1 cellular context compared by ENCODE assay signal in the genomic region with DNA sequence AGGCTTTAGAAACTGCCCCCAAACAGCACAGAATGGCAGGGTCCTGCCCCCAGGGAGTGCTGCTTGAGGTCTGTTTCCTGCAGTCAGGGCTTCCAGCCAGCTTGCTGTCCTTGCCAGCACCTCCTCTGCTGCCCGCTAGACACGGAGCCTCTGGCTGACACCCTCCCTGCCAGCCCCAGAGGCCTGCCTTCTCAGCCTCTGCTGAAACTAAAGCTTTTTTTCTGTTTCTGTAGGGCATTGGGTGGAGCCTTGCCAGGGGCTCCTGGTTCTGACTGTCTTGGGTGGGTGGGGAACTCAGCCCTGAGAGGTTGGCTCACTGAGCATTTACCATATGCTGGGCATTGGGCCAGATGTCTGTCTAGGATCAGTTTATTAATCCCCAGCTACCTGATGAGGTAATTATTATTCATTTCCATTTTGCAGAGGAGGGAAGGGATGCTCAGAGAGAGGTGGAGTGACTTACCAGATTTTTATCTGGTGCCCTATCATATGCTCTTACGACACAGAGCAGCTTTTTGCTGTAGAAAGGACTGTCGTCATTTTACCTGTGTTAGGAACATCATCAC.
A peak's percentile ranks its signal among the peaks of the same experiment; 100 is the strongest.
TF ChIP-seq lines count a peak whose summit lies in the region.

No MANE protein-coding gene starts in this region.

TF ChIP-seq in SK-N-SH, 30 proteins besides CTCF, POLR2A, EP300 and RAD21 (continued from another document):
- TF ChIP-seq, protein P1, sequence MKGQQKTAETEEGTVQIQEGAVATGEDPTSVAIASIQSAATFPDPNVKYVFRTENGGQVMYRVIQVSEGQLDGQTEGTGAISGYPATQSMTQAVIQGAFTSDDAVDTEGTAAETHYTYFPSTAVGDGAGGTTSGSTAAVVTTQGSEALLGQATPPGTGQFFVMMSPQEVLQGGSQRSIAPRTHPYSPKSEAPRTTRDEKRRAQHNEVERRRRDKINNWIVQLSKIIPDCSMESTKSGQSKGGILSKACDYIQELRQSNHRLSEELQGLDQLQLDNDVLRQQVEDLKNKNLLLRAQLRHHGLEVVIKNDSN (IDR thresholded peaks at IDR 0.05; ENCODE audit: borderline replicate concordance, low read depth): no peak
- TF ChIP-seq SIN3A (IDR thresholded peaks at IDR 0.05; ENCODE audit: borderline replicate concordance, low read depth, low read length) (no peak), TCF12 (IDR thresholded peaks at IDR 0.05) (peak; percentile 91), RFX5 (IDR thresholded peaks at IDR 0.05; ENCODE audit: low read length) (peak; percentile 14; the same call in 1 of the 2 replicates), CHD2 (IDR thresholded peaks at IDR 0.05; ENCODE audit: low read length, partially characterized antibody) (peak; percentile 58), FOXJ3 (CRISPR knock-in tag; IDR thresholded peaks at IDR 0.05) (no peak), GATA2 (CRISPR knock-in tag; IDR thresholded peaks at IDR 0.05) (peak; percentile 46; the same call in 1 of the 2 replicates), FOSL2 (IDR thresholded peaks at IDR 0.05; ENCODE audit: borderline replicate concordance, low read depth) (peak; percentile 54; the same call in 1 of the 2 replicates), NRF1 (IDR thresholded peaks at IDR 0.05; ENCODE audit: low read depth, low read length) (no peak)
- TF ChIP-seq, protein P2, sequence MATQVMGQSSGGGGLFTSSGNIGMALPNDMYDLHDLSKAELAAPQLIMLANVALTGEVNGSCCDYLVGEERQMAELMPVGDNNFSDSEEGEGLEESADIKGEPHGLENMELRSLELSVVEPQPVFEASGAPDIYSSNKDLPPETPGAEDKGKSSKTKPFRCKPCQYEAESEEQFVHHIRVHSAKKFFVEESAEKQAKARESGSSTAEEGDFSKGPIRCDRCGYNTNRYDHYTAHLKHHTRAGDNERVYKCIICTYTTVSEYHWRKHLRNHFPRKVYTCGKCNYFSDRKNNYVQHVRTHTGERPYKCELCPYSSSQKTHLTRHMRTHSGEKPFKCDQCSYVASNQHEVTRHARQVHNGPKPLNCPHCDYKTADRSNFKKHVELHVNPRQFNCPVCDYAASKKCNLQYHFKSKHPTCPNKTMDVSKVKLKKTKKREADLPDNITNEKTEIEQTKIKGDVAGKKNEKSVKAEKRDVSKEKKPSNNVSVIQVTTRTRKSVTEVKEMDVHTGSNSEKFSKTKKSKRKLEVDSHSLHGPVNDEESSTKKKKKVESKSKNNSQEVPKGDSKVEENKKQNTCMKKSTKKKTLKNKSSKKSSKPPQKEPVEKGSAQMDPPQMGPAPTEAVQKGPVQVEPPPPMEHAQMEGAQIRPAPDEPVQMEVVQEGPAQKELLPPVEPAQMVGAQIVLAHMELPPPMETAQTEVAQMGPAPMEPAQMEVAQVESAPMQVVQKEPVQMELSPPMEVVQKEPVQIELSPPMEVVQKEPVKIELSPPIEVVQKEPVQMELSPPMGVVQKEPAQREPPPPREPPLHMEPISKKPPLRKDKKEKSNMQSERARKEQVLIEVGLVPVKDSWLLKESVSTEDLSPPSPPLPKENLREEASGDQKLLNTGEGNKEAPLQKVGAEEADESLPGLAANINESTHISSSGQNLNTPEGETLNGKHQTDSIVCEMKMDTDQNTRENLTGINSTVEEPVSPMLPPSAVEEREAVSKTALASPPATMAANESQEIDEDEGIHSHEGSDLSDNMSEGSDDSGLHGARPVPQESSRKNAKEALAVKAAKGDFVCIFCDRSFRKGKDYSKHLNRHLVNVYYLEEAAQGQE (IDR thresholded peaks at IDR 0.05; ENCODE audit: low read depth, low read length): peak; percentile 82
